In genomic region chr7:151993977-151994676, GRCh38 we compare ENCODE assay signal across 14 cellular contexts. TPM values are rescaled to one million over a fixed set of nuclear protein-coding genes. Genes with fewer than 3 reads are reported as not detected.
DNase-seq lines count a peak whose midpoint lies in the region.
"Had no signal": no experiment of that assay in that cellular context is flagged by ENCODE, and none has a peak within 500 bp of the region (broad histone marks: within the 10 kb centered on the region; RNA-seq: fewer than 3 reads in every experiment).

No MANE protein-coding gene starts in this region.

- H3K36me3 Mint-ChIP-seq in activated CD4-positive, alpha-beta memory T cell treated with anti-CD3 and anti-CD28 coated beads for 36 hours, result no peaks in the 10 kb centered on the region
- H3K36me3 Mint-ChIP-seq in activated CD4-positive, alpha-beta memory T cell treated with anti-CD3 and anti-CD28 coated beads, Interleukin-2, amount 10 ng/mL, durations not matched to agents 7 days and 5 days (ENCODE audit: low read depth), result no peaks in the 10 kb centered on the region

- POLR2A ChIA-PET in activated CD4-positive, alpha-beta memory T cell treated with anti-CD3 and anti-CD28 coated beads for 36 hours (lab: Charles Lee), result interaction anchor here (0.7 kb wide), 1 partner anchor 30 kb away, joined by 3 read pairs; no protein-coding TSS in a partner anchor
- POLR2A ChIA-PET in activated CD4-positive, alpha-beta memory T cell treated with anti-CD3 and anti-CD28 coated beads, Interleukin-2, amount 10 ng/mL, durations not matched to agents 7 days and 5 days (lab: Charles Lee), result no interaction called here

- in situ Hi-C loops in KBM-7 (cut with MboI; ENCODE audit: low pct_unique_long_range_greater_than_20kb, low sequenced_read_pairs), result no loop called here

- H3K27ac ChIP-seq in caudate nucleus (ENCODE audit: low read depth, low read length), result peak overlapping the region; percentile 73
- H3K27ac ChIP-seq: upper lobe of left lung had no signal

- no peak overlapping the region for H3K4me3 Mint-ChIP-seq in activated CD4-positive, alpha-beta memory T cell treated with anti-CD3 and anti-CD28 coated beads for 36 hours
- H3K4me3 Mint-ChIP-seq in activated CD4-positive, alpha-beta memory T cell treated with anti-CD3 and anti-CD28 coated beads, Interleukin-2, amount 10 ng/mL, durations not matched to agents 7 days and 5 days, result no peak overlapping the region
- H3K4me3 Mint-ChIP-seq: IgD-negative memory B cell had no signal

- no peak overlapping the region for H3K27ac Mint-ChIP-seq in activated CD4-positive, alpha-beta memory T cell treated with anti-CD3 and anti-CD28 coated beads for 36 hours
- no peak overlapping the region for H3K27ac Mint-ChIP-seq in activated CD4-positive, alpha-beta memory T cell treated with anti-CD3 and anti-CD28 coated beads, Interleukin-2, amount 10 ng/mL, durations not matched to agents 7 days and 5 days
- H3K27ac Mint-ChIP-seq: IgD-negative memory B cell, progenitor cell of endocrine pancreas had no signal

- intact Hi-C loops in activated CD4-positive, alpha-beta memory T cell treated with anti-CD3 and anti-CD28 coated beads for 36 hours (cut with micrococcal nuclease), result loop anchor here (5.0 kb wide), 1 partner anchor 153 kb away; no protein-coding TSS in a partner anchor

- peak; percentile 71 for DNase-seq in activated CD4-positive, alpha-beta memory T cell treated with anti-CD3 and anti-CD28 coated beads for 36 hours
- DNase-seq in activated CD4-positive, alpha-beta memory T cell treated with anti-CD3 and anti-CD28 coated beads, Interleukin-2, amount 10 ng/mL, durations not matched to agents 7 days and 5 days, result no peak
- DNase-seq in NCI-H2227 treated with DMSO at 0.1 percent for 48 hours (lab: John Stamatoyannopoulos, UW), result peak; percentile 51
- peak in 50 of 61 donors; percentile 6 to 97 (median 74) for DNase-seq in caudate nucleus (lab: John Stamatoyannopoulos, UW)
- DNase-seq in stimulated activated CD4-positive, alpha-beta T cell treated with anti-CD3 and anti-CD28 coated beads, Interleukin-1b, Interleukin-23, amount 100 ng/mL, for 48 hours, result peak; percentile 66
- no peak for DNase-seq in KBM-7
- no peak for DNase-seq in KG1 (lab: John Stamatoyannopoulos, UW)
- no peak for DNase-seq in NCI-H2107 treated with DMSO at 0.1 percent for 48 hours (lab: John Stamatoyannopoulos, UW; ENCODE audit: unreplicated experiment)

- CTCF ChIA-PET in activated CD4-positive, alpha-beta memory T cell treated with anti-CD3 and anti-CD28 coated beads for 36 hours (lab: Charles Lee), result no interaction called here
- CTCF ChIA-PET in activated CD4-positive, alpha-beta memory T cell treated with anti-CD3 and anti-CD28 coated beads, Interleukin-2, amount 10 ng/mL, durations not matched to agents 7 days and 5 days (lab: Charles Lee), result interaction anchor here (0.5 kb wide), 1 partner anchor 1238 kb away, joined by 3 read pairs; no protein-coding TSS in a partner anchor

- H3K27me3 Mint-ChIP-seq in activated CD4-positive, alpha-beta memory T cell treated with anti-CD3 and anti-CD28 coated beads for 36 hours, result peaks cover 40% of the 10 kb centered on the region
- peaks cover 41% of the 10 kb centered on the region for H3K27me3 Mint-ChIP-seq in activated CD4-positive, alpha-beta memory T cell treated with anti-CD3 and anti-CD28 coated beads, Interleukin-2, amount 10 ng/mL, durations not matched to agents 7 days and 5 days

- H3K9me3 Mint-ChIP-seq in activated CD4-positive, alpha-beta memory T cell treated with anti-CD3 and anti-CD28 coated beads for 36 hours, result no peaks in the 10 kb centered on the region
- H3K9me3 Mint-ChIP-seq in activated CD4-positive, alpha-beta memory T cell treated with anti-CD3 and anti-CD28 coated beads, Interleukin-2, amount 10 ng/mL, durations not matched to agents 7 days and 5 days, result no peaks in the 10 kb centered on the region
- H3K9me3 Mint-ChIP-seq: IgD-negative memory B cell had no signal

- peaks cover 13% of the 10 kb centered on the region for H3K4me1 Mint-ChIP-seq in activated CD4-positive, alpha-beta memory T cell treated with anti-CD3 and anti-CD28 coated beads for 36 hours (ENCODE audit: low read depth)
- H3K4me1 Mint-ChIP-seq in activated CD4-positive, alpha-beta memory T cell treated with anti-CD3 and anti-CD28 coated beads, Interleukin-2, amount 10 ng/mL, durations not matched to agents 7 days and 5 days, result peaks cover 2% of the 10 kb centered on the region

RNA-seq across cellular contexts. Expression of gene GALNT11, which starts 31.3 kb away (rescaled TPM):
- 10 to 100 TPM; 17.7 to 19.7 TPM for total RNA-seq in activated CD4-positive, alpha-beta memory T cell treated with anti-CD3 and anti-CD28 coated beads for 36 hours
- 10 to 100 TPM; 17.6 to 17.8 TPM for total RNA-seq in activated CD4-positive, alpha-beta memory T cell treated with anti-CD3 and anti-CD28 coated beads, Interleukin-2, amount 10 ng/mL, durations not matched to agents 7 days and 5 days

RNA-seq across cellular contexts. Expression of gene GALNTL5, which starts 37.9 kb away (rescaled TPM):
- not detected for total RNA-seq in activated CD4-positive, alpha-beta memory T cell treated with anti-CD3 and anti-CD28 coated beads for 36 hours
- total RNA-seq in activated CD4-positive, alpha-beta memory T cell treated with anti-CD3 and anti-CD28 coated beads, Interleukin-2, amount 10 ng/mL, durations not matched to agents 7 days and 5 days, result not detected
- total RNA-seq: astrocyte, G401, mesenteric fat pad, progenitor cell of endocrine pancreas, upper lobe of left lung had no signal

Comparison
In these comparisons a context has a peak if more than half of its experiments do, and no peak if none do; other contexts are left out.
1. DNase-seq: peak in activated CD4-positive, alpha-beta memory T cell treated with anti-CD3 and anti-CD28 coated beads for 36 hours (single experiment), NCI-H2227 treated with DMSO at 0.1 percent for 48 hours (single experiment), caudate nucleus (50 of 61) and stimulated activated CD4-positive, alpha-beta T cell treated with anti-CD3 and anti-CD28 coated beads, Interleukin-1b, Interleukin-23, amount 100 ng/mL, for 48 hours (single experiment); none in activated CD4-positive, alpha-beta memory T cell treated with anti-CD3 and anti-CD28 coated beads, Interleukin-2, amount 10 ng/mL, durations not matched to agents 7 days and 5 days (single experiment), KBM-7 (single experiment), KG1 (single experiment) and NCI-H2107 treated with DMSO at 0.1 percent for 48 hours (single experiment).